ENCODE assay signal across 8 cellular contexts in genomic region chr19:4186087-4186993, GRCh38. TPM values are rescaled to one million over a fixed set of nuclear protein-coding genes. Genes with fewer than 3 reads are reported as not detected.
DNase-seq lines count a peak whose midpoint lies in the region; ATAC-seq, FAIRE-seq and TF ChIP-seq lines count a peak whose summit lies in the region.

No MANE protein-coding gene starts in this region.

- H3K36me3 Mint-ChIP-seq in mesothelial cell of epicardium: no peaks in the 10 kb centered on the region

- H3K4me3 Mint-ChIP-seq in mesothelial cell of epicardium: no peak overlapping the region

- H3K27ac Mint-ChIP-seq in mesothelial cell of epicardium: no peak overlapping the region

- H3K9me3 Mint-ChIP-seq in mesothelial cell of epicardium: no peaks in the 10 kb centered on the region

- ATAC-seq in HG03571 (IDR thresholded peaks at IDR 0.05; ENCODE audit: unreplicated experiment): no peak

- H3K4me1 Mint-ChIP-seq in mesothelial cell of epicardium: peaks cover 8% of the 10 kb centered on the region

- no peak overlapping the region for H3K4me3 ChIP-seq in AG09309 (ENCODE audit: control insufficient read depth, low read depth, low read length)

- peaks cover 7% of the 10 kb centered on the region for H3K27me3 Mint-ChIP-seq in mesothelial cell of epicardium (ENCODE audit: low read depth)

- no peak for TF ChIP-seq POLR2A in H54 (IDR thresholded peaks at IDR 0.05; ENCODE audit: low read depth, low read length)

- TF ChIP-seq CTCF in AG09309 (IDR thresholded peaks at IDR 0.05; ENCODE audit: control insufficient read depth, insufficient read depth, low read depth, low read length, missing control alignments) (peak; percentile 92), mesothelial cell of epicardium (IDR thresholded peaks at IDR 0.05; ENCODE audit: unreplicated experiment) (peak; percentile 71)

- no peak for FAIRE-seq in H54 (lab: Jason Lieb, UNC)

- DNase-seq in AG09309 (ENCODE audit: low read depth): no peak
- peak; percentile 90 for DNase-seq in H54 (ENCODE audit: insufficient read length, low spot score)
- DNase-seq in NCI-H748 treated with DMSO at 0.1 percent for 48 hours (lab: John Stamatoyannopoulos, UW): peak; percentile 20
- peak; percentile 88 to 92 for DNase-seq in activated CD4-positive, alpha-beta T cell treated with anti-CD3 and anti-CD28 coated beads, Interleukin-2, amount 50 U/mL, for 48 hours
- DNase-seq in effector CD4-positive, alpha-beta T cell: peak; percentile 62
- peak; percentile 70 to 86 for DNase-seq in mesothelial cell of epicardium (ENCODE audit: low spot score in 2 of 2, unreplicated experiment in 2 of 2)
- peak; percentile 68 to 81 for DNase-seq in stimulated activated CD8-positive, alpha-beta memory T cell treated with anti-CD3 and anti-CD28 coated beads, Interleukin-2, amount 100 ng/mL, for 48 hours (ENCODE audit: low read depth in 2 of 2)

RNA-seq across cellular contexts. Expression of gene ANKRD24, which starts 3.9 kb away (rescaled TPM):
- 0.75 to 0.98 TPM (median 0.86 TPM) in 3 replicates for total RNA-seq in mesothelial cell of epicardium

RNA-seq across cellular contexts. Expression of gene SIRT6, which starts 4.0 kb away (rescaled TPM):
- 25.4 to 31.9 TPM (median 25.6 TPM) in 3 replicates for total RNA-seq in mesothelial cell of epicardium

RNA-seq across cellular contexts. Expression of gene CREB3L3, which starts 32.9 kb away (rescaled TPM):
- not detected in 3 replicates for total RNA-seq in mesothelial cell of epicardium

RNA-seq across cellular contexts. Expression of gene EBI3, which starts 43.0 kb away (rescaled TPM):
- 0.22 to 0.96 TPM (median 0.68 TPM) in 3 replicates for total RNA-seq in mesothelial cell of epicardium
